Comparison of ENCODE assay signal across 8 cellular contexts in the genomic region with DNA sequence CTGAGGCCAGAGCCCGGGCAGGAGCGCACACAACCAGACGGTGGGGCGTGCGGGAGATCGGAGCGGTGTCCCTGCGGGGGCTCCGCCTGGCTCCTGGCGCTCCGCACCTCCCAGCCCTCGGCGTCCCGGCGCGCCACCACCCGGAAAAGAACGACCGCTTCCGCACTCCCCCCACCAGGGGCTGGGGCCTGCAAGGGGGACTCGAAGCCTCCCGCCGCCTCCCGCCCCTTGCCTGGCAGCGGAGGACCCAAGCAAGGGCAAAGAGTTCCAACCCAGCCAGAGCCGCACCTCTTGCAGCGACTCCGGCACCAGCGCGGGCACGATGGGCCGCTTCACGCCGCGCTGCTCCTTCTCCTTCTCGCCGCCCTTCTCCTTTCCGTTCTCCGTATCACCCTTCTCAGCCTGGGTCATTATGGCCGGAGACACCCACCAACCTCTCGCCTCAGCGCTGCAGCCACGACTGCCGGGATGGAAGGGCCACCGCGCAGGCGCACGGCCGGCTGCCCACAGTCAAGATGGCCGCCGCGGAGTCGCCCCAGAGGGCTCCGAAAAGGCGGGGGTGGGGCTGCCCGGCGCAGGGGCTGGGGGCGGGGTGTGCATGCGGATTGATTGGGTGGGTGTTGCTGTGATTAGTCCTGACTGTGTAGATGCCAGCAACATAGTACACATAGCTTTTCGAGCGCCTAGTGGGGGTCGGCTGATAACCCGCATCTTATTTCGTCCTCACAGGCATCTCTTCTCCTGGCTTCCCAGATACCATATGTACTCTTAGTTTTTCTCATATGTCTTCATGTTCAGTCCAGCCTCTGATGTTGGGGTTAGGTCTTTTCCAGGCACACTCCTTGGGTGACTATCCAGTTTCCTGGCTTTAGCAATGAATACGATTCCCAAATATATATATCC. TPM values are rescaled to one million over a fixed set of nuclear protein-coding genes. Genes with fewer than 3 reads are reported as not detected.
DNase-seq lines count a peak whose midpoint lies in the region; ATAC-seq and TF ChIP-seq lines count a peak whose summit lies in the region.

A gene with protein sequence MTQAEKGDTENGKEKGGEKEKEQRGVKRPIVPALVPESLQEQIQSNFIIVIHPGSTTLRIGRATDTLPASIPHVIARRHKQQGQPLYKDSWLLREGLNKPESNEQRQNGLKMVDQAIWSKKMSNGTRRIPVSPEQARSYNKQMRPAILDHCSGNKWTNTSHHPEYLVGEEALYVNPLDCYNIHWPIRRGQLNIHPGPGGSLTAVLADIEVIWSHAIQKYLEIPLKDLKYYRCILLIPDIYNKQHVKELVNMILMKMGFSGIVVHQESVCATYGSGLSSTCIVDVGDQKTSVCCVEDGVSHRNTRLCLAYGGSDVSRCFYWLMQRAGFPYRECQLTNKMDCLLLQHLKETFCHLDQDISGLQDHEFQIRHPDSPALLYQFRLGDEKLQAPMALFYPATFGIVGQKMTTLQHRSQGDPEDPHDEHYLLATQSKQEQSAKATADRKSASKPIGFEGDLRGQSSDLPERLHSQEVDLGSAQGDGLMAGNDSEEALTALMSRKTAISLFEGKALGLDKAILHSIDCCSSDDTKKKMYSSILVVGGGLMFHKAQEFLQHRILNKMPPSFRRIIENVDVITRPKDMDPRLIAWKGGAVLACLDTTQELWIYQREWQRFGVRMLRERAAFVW (minus strand): TSS at position 462 of the 903 bp plus-strand sequence. CDS start 51 bp downstream, at position 411.

- intact Hi-C loops in breast epithelium (cut with DNase I; ENCODE audit: low total_unique reads), result loop anchor here (5.0 kb wide), 1 partner anchor 1290 kb away; no protein-coding TSS in a partner anchor

- no peak for TF ChIP-seq POLR2A in breast epithelium (IDR thresholded peaks at IDR 0.05)

- H3K27ac ChIP-seq in VCaP, result peak within 1 kb of the TSS; percentile 89
- peak within 1 kb of the TSS; percentile 74 to 91 for H3K27ac ChIP-seq in breast epithelium
- peak within 1 kb of the TSS; percentile 68 to 96 (median 88) for H3K27ac ChIP-seq in skin epidermis

- ATAC-seq in HG02981 (IDR thresholded peaks at IDR 0.05; ENCODE audit: unreplicated experiment), result peak; percentile 79

- TF ChIP-seq CTCF in VCaP (conservative IDR thresholded peaks at IDR 0.05), result peak; percentile 18; the same call in 1 of the 2 replicates
- peak in 2 of 3 donors; percentile 16 to 32 for TF ChIP-seq CTCF in breast epithelium (IDR thresholded peaks at IDR 0.05)

- H3K4me3 ChIP-seq in breast epithelium (peak within 1 kb of the TSS; percentile 95 to 96 (median 96)), skin epidermis (peak within 1 kb of the TSS; percentile 60 to 99 (median 76))

- DNase-seq in NCI-H2081 (lab: John Stamatoyannopoulos, UW), result peak; percentile 61 to 66
- no peak for DNase-seq in NCI-H2081 treated with DMSO at 0.1 percent for 48 hours (lab: John Stamatoyannopoulos, UW)
- DNase-seq in NCI-H2171 treated with DMSO at 0.1 percent for 48 hours (lab: John Stamatoyannopoulos, UW), result peak; percentile 65
- DNase-seq in breast epithelium (ENCODE audit: low spot score in 2 of 2), result peak; percentile 50 to 72
- peak; percentile 94 for DNase-seq in iPS-NIHi11 (ENCODE audit: low spot score)

- H3K36me3 ChIP-seq in breast epithelium, result no peaks in the 10 kb centered on the region

- H3K4me1 ChIP-seq in breast epithelium, result peaks cover 5 to 13% of the 10 kb centered on the region in 2 donors

- H3K27me3 ChIP-seq in breast epithelium, result no peaks in the 10 kb centered on the region

- no peaks in the 10 kb centered on the region for H3K9me3 ChIP-seq in breast epithelium

RNA-seq across cellular contexts. Expression of the gene that starts here (rescaled TPM):
- 10 to 100 TPM; 20.0 to 29.0 (median 22.6) TPM for total RNA-seq in breast epithelium
